In genomic region chr7:25856056-25856780, GRCh38 we compare ENCODE assay signal across 7 cellular contexts.
DNase-seq lines count a peak whose midpoint lies in the region; ATAC-seq and TF ChIP-seq lines count a peak whose summit lies in the region.

No MANE protein-coding gene starts in this region.

- H3K27me3 ChIP-seq in GM23248 (replicated peaks; ENCODE audit: insufficient read depth) (no peaks in the 10 kb centered on the region), skeletal muscle tissue (ENCODE audit: control insufficient read depth in 3 of 3, insufficient read depth in 3 of 3, low read length in 3 of 3) (peaks cover 14 to 23% (median 16%) of the 10 kb centered on the region in 3 donors)

- no peak for TF ChIP-seq POLR2A in erythroblast (IDR thresholded peaks at IDR 0.05; ENCODE audit: low read length)

- no peaks in the 10 kb centered on the region for H3K36me3 ChIP-seq in GM23248 (ENCODE audit: low read depth)
- H3K36me3 ChIP-seq in skeletal muscle tissue (ENCODE audit: control insufficient read depth in 3 of 3, insufficient read depth in 3 of 3, low read length in 3 of 3), result no peaks in the 10 kb centered on the region

- POLR2A ChIA-PET in GM10248 (lab: Yijun Ruan, JAX), result no interaction called here

- no peak for TF ChIP-seq CTCF in GM10248 (IDR thresholded peaks at IDR 0.05; ENCODE audit: control extremely low read depth, extremely low read depth, low read depth, missing control alignments)

- H3K9ac ChIP-seq in GM23248 (peak overlapping the region; percentile 88), skeletal muscle tissue (ENCODE audit: low read depth in 1 of 3, low read length in 3 of 3) (peak overlapping the region; percentile 86 to 95 (median 93))

- peaks cover 33% of the 10 kb centered on the region for H3F3A ChIP-seq in GM23248 (ENCODE audit: insufficient read depth)

- peaks cover 6% of the 10 kb centered on the region; the same call in 1 of the 2 replicates for H3K79me2 ChIP-seq in GM23248 (ENCODE audit: insufficient read depth)

- H3K9me3 ChIP-seq in GM23248 (ENCODE audit: low read depth) (no peaks in the 10 kb centered on the region), skeletal muscle tissue (ENCODE audit: control insufficient read depth in 3 of 3, low read length in 3 of 3) (no peaks in the 10 kb centered on the region)

- H3K4me1 ChIP-seq in GM23248 (ENCODE audit: insufficient read depth) (peaks cover 40% of the 10 kb centered on the region), skeletal muscle tissue (ENCODE audit: control insufficient read depth in 3 of 3, insufficient read depth in 3 of 3, low read length in 3 of 3) (peaks cover 7 to 31% (median 18%) of the 10 kb centered on the region in 3 donors)

- ATAC-seq in GM18511 (IDR thresholded peaks at IDR 0.05; ENCODE audit: unreplicated experiment) (no peak), GM21367 (IDR thresholded peaks at IDR 0.05; ENCODE audit: unreplicated experiment) (no peak)

- peak overlapping the region; percentile 90 for H2AFZ ChIP-seq in GM23248

- DNase-seq in GM23248, result peak; percentile 74
- peak; percentile 21 for DNase-seq in NCI-H510A (lab: John Stamatoyannopoulos, UW)
- peak; percentile 7 to 40 for DNase-seq in erythroblast (lab: John Stamatoyannopoulos, UW)
- no peak for DNase-seq in GM10248 (ENCODE audit: extremely low spot score)

- H3K27ac ChIP-seq in GM23248 (peak overlapping the region; percentile 97), skeletal muscle tissue (ENCODE audit: low read depth, low read length) (peak overlapping the region; percentile 91)

- WGBS in GM23248 (ENCODE audit: low coverage in 1 of 2, low lambda C conversion rate in 2 of 2, missing lambda C conversion rate in 2 of 2), 2 experiments, result 1 to 2% methylated on average over 18 of the region's 18 CpGs

- in situ Hi-C loops in GM23248 (cut with MboI), result loop anchor here (10.0 kb wide), 2 partner anchors 601 to 1319 kb away; partner anchors contain the start of gene HOXA10

- H3K9me2 ChIP-seq in GM23248 (ENCODE audit: insufficient read depth), result no peaks in the 10 kb centered on the region

- H4K20me1 ChIP-seq in GM23248 (ENCODE audit: insufficient read depth), result no peaks in the 10 kb centered on the region

- CTCF ChIA-PET in GM10248 (lab: Yijun Ruan, JAX), result no interaction called here

- peak overlapping the region; percentile 100 for H3K4me2 ChIP-seq in GM23248 (ENCODE audit: unreplicated experiment)

- peak overlapping the region; percentile 85 for H3K4me3 ChIP-seq in GM23248
- peak overlapping the region; percentile 74 to 84 (median 81) for H3K4me3 ChIP-seq in skeletal muscle tissue (ENCODE audit: low read length in 3 of 3)
